Comparison of ENCODE assay signal across 1 cellular context in genomic region chr17:81071761-81072741, GRCh38.
TF ChIP-seq lines count a peak whose summit lies in the region.

No MANE protein-coding gene starts in this region.

TF ChIP-seq in GM23338, 12 proteins besides CTCF, POLR2A, EP300 and RAD21 (continued from another document):
- no peak for TF ChIP-seq ZNF462 (CRISPR knock-in tag; IDR thresholded peaks at IDR 0.05)
- no peak for TF ChIP-seq POLR2AphosphoS5 (IDR thresholded peaks at IDR 0.05; ENCODE audit: low read depth)
- no peak for TF ChIP-seq ZNF114 (CRISPR knock-in tag; IDR thresholded peaks at IDR 0.05)
- no peak for TF ChIP-seq CREB1 (CRISPR knock-in tag; IDR thresholded peaks at IDR 0.05; ENCODE audit: low read depth)
